Comparison of ENCODE assay signal across 19 cellular contexts in genomic region chr2:221434155-221434554, GRCh38.
DNase-seq lines count a peak whose midpoint lies in the region; ATAC-seq and TF ChIP-seq lines count a peak whose summit lies in the region.
"Had no signal": no experiment of that assay in that cellular context is flagged by ENCODE, and none has a peak within 500 bp of the region (broad histone marks: within the 10 kb centered on the region; RNA-seq: fewer than 3 reads in every experiment).

No MANE protein-coding gene starts in this region.

- H3K4me3 Mint-ChIP-seq in nephron progenitor cell = no peak overlapping the region
- H3K4me3 Mint-ChIP-seq: CD8-positive, alpha-beta T cell; HFFc6 had no signal

- no peak for TF ChIP-seq CTCF in nephron progenitor cell (IDR thresholded peaks at IDR 0.05)

- H3K4me1 Mint-ChIP-seq in nephron progenitor cell = peaks cover 33% of the 10 kb centered on the region

- in situ Hi-C loops in Caki2 (cut with HindIII; ENCODE audit: low pct_unique_long_range_greater_than_20kb, low sequenced_read_pairs) = no loop called here

- no peak for ATAC-seq in activated naive CD4-positive, alpha-beta T cell treated with anti-CD3 and anti-CD28 coated beads, Interleukin-2, amount 50 U/mL, for 72 hours
- ATAC-seq in GM21360 (IDR thresholded peaks at IDR 0.05; ENCODE audit: unreplicated experiment) (no peak), GM19035 (IDR thresholded peaks at IDR 0.05; ENCODE audit: unreplicated experiment) (no peak), SK-N-SH treated with all-trans-retinoic acid at 6 μM for 48 hours (no peak)
- ATAC-seq: A549; CD8-positive, alpha-beta T cell had no signal

- H3K27ac ChIP-seq in epithelial cell of prostate = peak overlapping the region; percentile 41
- H3K27ac ChIP-seq: A549, BLaER1 had no signal

- peaks cover 94% of the 10 kb centered on the region for H3K36me3 Mint-ChIP-seq in nephron progenitor cell (ENCODE audit: low read depth)
- no peaks in the 10 kb centered on the region for H3K36me3 Mint-ChIP-seq in activated naive CD4-positive, alpha-beta T cell treated with anti-CD3 and anti-CD28 coated beads, Interleukin-2, amount 50 U/mL, for 72 hours

- DNase-seq in Caki2 (ENCODE audit: low read depth) = peak; percentile 32
- peak; percentile 50 for DNase-seq in NCI-H82 treated with DMSO at 0.1 percent for 48 hours (lab: John Stamatoyannopoulos, UW; ENCODE audit: unreplicated experiment)
- no peak for DNase-seq in epithelial cell of prostate (ENCODE audit: low read depth, low spot score)
- DNase-seq in nephron progenitor cell = no peak
- DNase-seq in activated naive CD4-positive, alpha-beta T cell treated with anti-CD3 and anti-CD28 coated beads, Interleukin-2, amount 50 U/mL, for 72 hours (ENCODE audit: low spot score in 2 of 2) = no peak
- DNase-seq: CD8-positive, alpha-beta T cell; DMS79 treated with DMSO at 0.1 percent for 48 hours; HFFc6; KBM-7; MV-4-11; NCI-H187 treated with DMSO at 0.1 percent for 48 hours; NCI-H526 treated with DMSO at 0.1 percent for 48 hours; NK-92 treated with Interleukin-12 subunit alpha and Interleukin-12 subunit beta, amount 100 ng/mL, for 24 hours; SHP77 had no signal

- no peaks in the 10 kb centered on the region for H3K9me3 Mint-ChIP-seq in nephron progenitor cell
- H3K9me3 Mint-ChIP-seq in activated naive CD4-positive, alpha-beta T cell treated with anti-CD3 and anti-CD28 coated beads, Interleukin-2, amount 50 U/mL, for 72 hours = no peaks in the 10 kb centered on the region
- H3K9me3 Mint-ChIP-seq: CD8-positive, alpha-beta T cell; HFFc6 had no signal

- H3K27me3 Mint-ChIP-seq in nephron progenitor cell (ENCODE audit: low read depth, poor library complexity) = no peaks in the 10 kb centered on the region

- peak overlapping the region; percentile 33 for H3K27ac Mint-ChIP-seq in nephron progenitor cell
- no peak overlapping the region for H3K27ac Mint-ChIP-seq in activated naive CD4-positive, alpha-beta T cell treated with anti-CD3 and anti-CD28 coated beads, Interleukin-2, amount 50 U/mL, for 72 hours
- H3K27ac Mint-ChIP-seq: CD8-positive, alpha-beta T cell; HFFc6 had no signal

TF ChIP-seq in SK-N-SH treated with all-trans-retinoic acid at 6 μM for 48 hours, 23 proteins besides CTCF, POLR2A, EP300 and RAD21:
- no peak for TF ChIP-seq ZFP3 (CRISPR knock-in tag; IDR thresholded peaks at IDR 0.05)
- TF ChIP-seq ISL1 (CRISPR knock-in tag; IDR thresholded peaks at IDR 0.05) = no peak
- TF ChIP-seq PPARA (CRISPR knock-in tag; IDR thresholded peaks at IDR 0.05; ENCODE audit: borderline replicate concordance) = no peak
- no peak for TF ChIP-seq SNAI2 (CRISPR knock-in tag; IDR thresholded peaks at IDR 0.05)
- TF ChIP-seq OSR1 (CRISPR knock-in tag; IDR thresholded peaks at IDR 0.05) = no peak
- TF ChIP-seq GLIS3 (CRISPR knock-in tag; IDR thresholded peaks at IDR 0.05) = no peak
- no peak for TF ChIP-seq TSHZ2 (CRISPR knock-in tag; IDR thresholded peaks at IDR 0.05)
- no peak for TF ChIP-seq ARNTL (CRISPR knock-in tag; IDR thresholded peaks at IDR 0.05; ENCODE audit: borderline replicate concordance, low read depth)
- no peak for TF ChIP-seq RARB (CRISPR knock-in tag; IDR thresholded peaks at IDR 0.05)
- TF ChIP-seq ZFP30 (CRISPR knock-in tag; IDR thresholded peaks at IDR 0.05) = no peak
- TF ChIP-seq ZNF565 (CRISPR knock-in tag; conservative IDR thresholded peaks at IDR 0.05; ENCODE audit: low read depth) = no peak
- TF ChIP-seq, protein P1, sequence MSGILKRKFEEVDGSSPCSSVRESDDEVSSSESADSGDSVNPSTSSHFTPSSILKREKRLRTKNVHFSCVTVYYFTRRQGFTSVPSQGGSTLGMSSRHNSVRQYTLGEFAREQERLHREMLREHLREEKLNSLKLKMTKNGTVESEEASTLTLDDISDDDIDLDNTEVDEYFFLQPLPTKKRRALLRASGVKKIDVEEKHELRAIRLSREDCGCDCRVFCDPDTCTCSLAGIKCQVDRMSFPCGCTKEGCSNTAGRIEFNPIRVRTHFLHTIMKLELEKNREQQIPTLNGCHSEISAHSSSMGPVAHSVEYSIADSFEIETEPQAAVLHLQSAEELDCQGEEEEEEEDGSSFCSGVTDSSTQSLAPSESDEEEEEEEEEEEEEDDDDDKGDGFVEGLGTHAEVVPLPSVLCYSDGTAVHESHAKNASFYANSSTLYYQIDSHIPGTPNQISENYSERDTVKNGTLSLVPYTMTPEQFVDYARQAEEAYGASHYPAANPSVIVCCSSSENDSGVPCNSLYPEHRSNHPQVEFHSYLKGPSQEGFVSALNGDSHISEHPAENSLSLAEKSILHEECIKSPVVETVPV (CRISPR knock-in tag; IDR thresholded peaks at IDR 0.05) = no peak
- TF ChIP-seq ZNF70 (CRISPR knock-in tag; IDR thresholded peaks at IDR 0.05) = no peak
- TF ChIP-seq ESRRG (CRISPR knock-in tag; IDR thresholded peaks at IDR 0.05) = no peak
- no peak for TF ChIP-seq TCF4 (CRISPR knock-in tag; IDR thresholded peaks at IDR 0.05; ENCODE audit: borderline replicate concordance)

Comparison
In these comparisons a context has a peak if more than half of its experiments do, and no peak if none do; other contexts are left out.
1. DNase-seq: peak in Caki2 (single experiment) and NCI-H82 treated with DMSO at 0.1 percent for 48 hours (single experiment); none in epithelial cell of prostate (single experiment), nephron progenitor cell (single experiment) and activated naive CD4-positive, alpha-beta T cell treated with anti-CD3 and anti-CD28 coated beads, Interleukin-2, amount 50 U/mL, for 72 hours (0 of 2).